ENCODE assay signal across 9 cellular contexts in genomic region chr7:1289681-1290261, GRCh38. TPM values are rescaled to one million over a fixed set of nuclear protein-coding genes. Genes with fewer than 3 reads are reported as not detected.
DNase-seq lines count a peak whose midpoint lies in the region; ATAC-seq and TF ChIP-seq lines count a peak whose summit lies in the region.
"Had no signal": no experiment of that assay in that cellular context is flagged by ENCODE, and none has a peak within 500 bp of the region (broad histone marks: within the 10 kb centered on the region; RNA-seq: fewer than 3 reads in every experiment).

No MANE protein-coding gene starts in this region.

- peaks cover 14% of the 10 kb centered on the region for H3K4me1 Mint-ChIP-seq in activated CD4-positive, alpha-beta memory T cell treated with anti-CD3 and anti-CD28 coated beads for 36 hours (ENCODE audit: low read depth)

- H3K9me3 Mint-ChIP-seq in activated CD4-positive, alpha-beta memory T cell treated with anti-CD3 and anti-CD28 coated beads for 36 hours, result no peaks in the 10 kb centered on the region

- H3K4me1 ChIP-seq in HAP-1 (peaks cover 5% of the 10 kb centered on the region; the same call in 1 of the 2 replicates), left ventricle myocardium inferior (peaks cover 14% of the 10 kb centered on the region), gastrocnemius medialis (peaks cover 0 to 5% of the 10 kb centered on the region in 2 donors)

- H3K4me3 Mint-ChIP-seq in activated CD4-positive, alpha-beta memory T cell treated with anti-CD3 and anti-CD28 coated beads for 36 hours, result peak overlapping the region; percentile 48

- DNase-seq in HAP-1 (ENCODE audit: low spot score in 2 of 2) (no peak), left ventricle myocardium inferior (no peak), gastrocnemius medialis (no peak), HuH-7 (ENCODE audit: low spot score) (no peak), D341Med (ENCODE audit: low spot score) (no peak)
- no peak for DNase-seq in activated CD4-positive, alpha-beta memory T cell treated with anti-CD3 and anti-CD28 coated beads for 36 hours
- no peak for DNase-seq in effector CD4-positive, alpha-beta T cell

- intact Hi-C loops in activated CD4-positive, alpha-beta memory T cell treated with anti-CD3 and anti-CD28 coated beads for 36 hours (cut with micrococcal nuclease), result no loop called here
- intact Hi-C loops in left ventricle myocardium inferior (cut with micrococcal nuclease), result no loop called here
- intact Hi-C loops in gastrocnemius medialis (cut with DNase I; ENCODE audit: low total_unique reads), result loop anchor here (2.0 kb wide), 1 partner anchor 27 kb away; no protein-coding TSS in a partner anchor

- no peak overlapping the region for H3K27ac Mint-ChIP-seq in activated CD4-positive, alpha-beta memory T cell treated with anti-CD3 and anti-CD28 coated beads for 36 hours

- H3K27ac ChIP-seq in left ventricle myocardium inferior (replicated peaks) (no peak overlapping the region), gastrocnemius medialis (no peak overlapping the region)
- H3K27ac ChIP-seq: pancreas had no signal

- ATAC-seq in gastrocnemius medialis (no peak), HG03378 (IDR thresholded peaks at IDR 0.05; ENCODE audit: unreplicated experiment) (no peak)

- no peaks in the 10 kb centered on the region for H3K9me3 ChIP-seq in HAP-1
- H3K9me3 ChIP-seq in left ventricle myocardium inferior (replicated peaks), result no peaks in the 10 kb centered on the region
- H3K9me3 ChIP-seq in gastrocnemius medialis, result no peaks in the 10 kb centered on the region
- H3K9me3 ChIP-seq: pancreas had no signal

- CTCF ChIA-PET in activated CD4-positive, alpha-beta memory T cell treated with anti-CD3 and anti-CD28 coated beads for 36 hours (lab: Charles Lee), result interaction anchor here (1.2 kb wide), 1 partner anchor 184 kb away, joined by 3 read pairs; no protein-coding TSS in a partner anchor

- no peaks in the 10 kb centered on the region for H3K27me3 ChIP-seq in HAP-1 (ENCODE audit: low read depth)
- peaks cover 98% of the 10 kb centered on the region for H3K27me3 ChIP-seq in left ventricle myocardium inferior (ENCODE audit: low read depth)
- H3K27me3 ChIP-seq in gastrocnemius medialis, result peaks cover 29 to 48% (median 45%) of the 10 kb centered on the region in 3 donors
- H3K27me3 ChIP-seq: pancreas had no signal

- no peak for TF ChIP-seq POLR2A in gastrocnemius medialis (IDR thresholded peaks at IDR 0.05)

- no peaks in the 10 kb centered on the region for H3K36me3 Mint-ChIP-seq in activated CD4-positive, alpha-beta memory T cell treated with anti-CD3 and anti-CD28 coated beads for 36 hours

- TF ChIP-seq CTCF in left ventricle myocardium inferior (IDR thresholded peaks at IDR 0.05; ENCODE audit: borderline replicate concordance) (no peak), gastrocnemius medialis (IDR thresholded peaks at IDR 0.05 in 4 of 5, conservative IDR thresholded peaks at IDR 0.05 in 1 of 5) (no peak)

- in situ Hi-C loops in HAP-1 (cut with MboI; ENCODE audit: low sequenced_read_pairs) (no loop called here), gastrocnemius medialis (cut with MboI; ENCODE audit: low sequenced_read_pairs in 4 of 4) (no loop called here)

- no peaks in the 10 kb centered on the region for H3K36me3 ChIP-seq in HAP-1 (replicated peaks)
- no peaks in the 10 kb centered on the region for H3K36me3 ChIP-seq in left ventricle myocardium inferior
- no peaks in the 10 kb centered on the region for H3K36me3 ChIP-seq in gastrocnemius medialis
- H3K36me3 ChIP-seq: pancreas had no signal

- peak overlapping the region; percentile 24 for H3K4me3 ChIP-seq in HAP-1
- H3K4me3 ChIP-seq in left ventricle myocardium inferior, result peak overlapping the region; percentile 62
- peak overlapping the region; percentile 28 to 49 (median 36) for H3K4me3 ChIP-seq in gastrocnemius medialis

- H3K27me3 Mint-ChIP-seq in activated CD4-positive, alpha-beta memory T cell treated with anti-CD3 and anti-CD28 coated beads for 36 hours, result peaks cover 17% of the 10 kb centered on the region

- POLR2A ChIA-PET in activated CD4-positive, alpha-beta memory T cell treated with anti-CD3 and anti-CD28 coated beads for 36 hours (lab: Charles Lee), result no interaction called here

RNA-seq across cellular contexts. Expression of gene UNCX, which starts 57.1 kb away (rescaled TPM):
- not detected for total RNA-seq in activated CD4-positive, alpha-beta memory T cell treated with anti-CD3 and anti-CD28 coated beads for 36 hours
- total RNA-seq in left ventricle myocardium inferior, result not detected
- total RNA-seq in gastrocnemius medialis, result not detected
- total RNA-seq: pancreas had no signal
